ENCODE assay signal across 14 cellular contexts in genomic region chr15:34837246-34838016, GRCh38. TPM values are rescaled to one million over a fixed set of nuclear protein-coding genes. Genes with fewer than 3 reads are reported as not detected.
DNase-seq lines count a peak whose midpoint lies in the region; ATAC-seq, FAIRE-seq and TF ChIP-seq lines count a peak whose summit lies in the region.
"Had no signal": no experiment of that assay in that cellular context is flagged by ENCODE, and none has a peak within 500 bp of the region (broad histone marks: within the 10 kb centered on the region; RNA-seq: fewer than 3 reads in every experiment).

No MANE protein-coding gene starts in this region.

- no peaks in the 10 kb centered on the region for H3K79me2 ChIP-seq in ACC112 (ENCODE audit: control insufficient read depth, insufficient read depth, low read length, unreplicated experiment)

- H2AFZ ChIP-seq in ACC112 (ENCODE audit: low read length, unreplicated experiment): no peak overlapping the region

- no peak overlapping the region for H3K4me3 Mint-ChIP-seq in natural killer cell treated with Interleukin-12 subunit alpha and Interleukin-12 subunit beta and Interleukin-15 and Interleukin-18, amount 100 ng/mL, for 72 hours
- H3K4me3 Mint-ChIP-seq: central memory CD8-positive, alpha-beta T cell had no signal

- no peak for FAIRE-seq in D721Med (lab: Jason Lieb, UNC)
- FAIRE-seq: GM12878 had no signal

- H3K27ac ChIP-seq in ACC112 (ENCODE audit: low read depth, low read length): 0 out of 2 replicates have a peak overlapping the region, but pooled peaks have one; percentile 5
- H3K27ac ChIP-seq in ascending aorta: peak overlapping the region; percentile 36 to 57
- H3K27ac ChIP-seq: BLaER1 treated with 17β-estradiol and CSF1 and Interleukin-3, amounts not matched to agents 10 nM and 100 nM had no signal

- no peaks in the 10 kb centered on the region for H3K9me3 Mint-ChIP-seq in natural killer cell treated with Interleukin-12 subunit alpha and Interleukin-12 subunit beta and Interleukin-15 and Interleukin-18, amount 100 ng/mL, for 72 hours

- no peaks in the 10 kb centered on the region for H3K9me3 ChIP-seq in ascending aorta
- H3K9me3 ChIP-seq: mucosa of descending colon had no signal

- TF ChIP-seq CTCF in HFF-Myc (IDR thresholded peaks at IDR 0.05; ENCODE audit: low read depth, low read length, missing control alignments) (no peak), ascending aorta (IDR thresholded peaks at IDR 0.05) (no peak), D721Med (IDR thresholded peaks at IDR 0.05; ENCODE audit: insufficient read depth, missing control alignments) (no peak)

- H3K36me3 Mint-ChIP-seq in natural killer cell treated with Interleukin-12 subunit alpha and Interleukin-12 subunit beta and Interleukin-15 and Interleukin-18, amount 100 ng/mL, for 72 hours: no peaks in the 10 kb centered on the region

- H3K27me3 ChIP-seq in ACC112 (ENCODE audit: insufficient read depth, low read length): no peaks in the 10 kb centered on the region
- no peaks in the 10 kb centered on the region for H3K27me3 ChIP-seq in ascending aorta
- H3K27me3 ChIP-seq: BLaER1 treated with 17β-estradiol and CSF1 and Interleukin-3, amounts not matched to agents 10 nM and 100 nM had no signal

- H3K36me3 ChIP-seq in ACC112 (ENCODE audit: insufficient read depth, low read length) (peaks cover 6% of the 10 kb centered on the region; the same call in 1 of the 2 replicates), ascending aorta (no peaks in the 10 kb centered on the region)
- H3K36me3 ChIP-seq: BLaER1 treated with 17β-estradiol and CSF1 and Interleukin-3, amounts not matched to agents 10 nM and 100 nM had no signal

- ATAC-seq in HG03135 (IDR thresholded peaks at IDR 0.05; ENCODE audit: unreplicated experiment) (no peak), GM19395 (IDR thresholded peaks at IDR 0.05; ENCODE audit: unreplicated experiment) (no peak)
- ATAC-seq in natural killer cell treated with Interleukin-12 subunit alpha and Interleukin-12 subunit beta and Interleukin-15 and Interleukin-18, amount 100 ng/mL, for 72 hours: no peak
- ATAC-seq: GM12878, mucosa of descending colon had no signal

- intact Hi-C loops in ascending aorta (cut with DNase I): loop anchor here (1.0 kb wide), 1 partner anchor 27 kb away; no protein-coding TSS in a partner anchor

- H3K4me1 ChIP-seq in ACC112 (ENCODE audit: control insufficient read depth, insufficient read depth, low read length, unreplicated experiment) (peaks cover 15% of the 10 kb centered on the region), ascending aorta (peaks cover 4 to 17% of the 10 kb centered on the region in 2 donors)

- DNase-seq in HFF-Myc (ENCODE audit: extremely low read depth, low read depth) (peak; percentile 27), ascending aorta (ENCODE audit: low spot score in 2 of 2) (peak; percentile 44 to 85), iris pigment epithelial cell (ENCODE audit: low read depth) (peak; percentile 83), D721Med (ENCODE audit: insufficient read length, low spot score) (no peak)
- no peak for DNase-seq in natural killer cell treated with Interleukin-12 subunit alpha and Interleukin-12 subunit beta and Interleukin-15 and Interleukin-18, amount 100 ng/mL, for 72 hours (ENCODE audit: low spot score)
- DNase-seq: hippocampal formation, mucosa of descending colon had no signal

- no peak overlapping the region for H3K27ac Mint-ChIP-seq in natural killer cell treated with Interleukin-12 subunit alpha and Interleukin-12 subunit beta and Interleukin-15 and Interleukin-18, amount 100 ng/mL, for 72 hours

- H3K4me1 Mint-ChIP-seq in natural killer cell treated with Interleukin-12 subunit alpha and Interleukin-12 subunit beta and Interleukin-15 and Interleukin-18, amount 100 ng/mL, for 72 hours (ENCODE audit: low read depth in 2 of 2): no peaks in the 10 kb centered on the region
- H3K4me1 Mint-ChIP-seq: central memory CD8-positive, alpha-beta T cell had no signal

- H3K4me3 ChIP-seq in ACC112 (ENCODE audit: low read depth, low read length) (no peak overlapping the region), HFF-Myc (replicated peaks; ENCODE audit: low read depth, low read length) (no peak overlapping the region), ascending aorta (no peak overlapping the region)
- H3K4me3 ChIP-seq: BLaER1 treated with 17β-estradiol and CSF1 and Interleukin-3, amounts not matched to agents 10 nM and 100 nM; GM12878; mucosa of descending colon had no signal

- H3K27me3 Mint-ChIP-seq in natural killer cell treated with Interleukin-12 subunit alpha and Interleukin-12 subunit beta and Interleukin-15 and Interleukin-18, amount 100 ng/mL, for 72 hours: peaks cover 19 to 20% of the 10 kb centered on the region in 2 donors

RNA-seq across cellular contexts. Expression of gene ACTC1, which starts 42.1 kb away (rescaled TPM):
- total RNA-seq in ascending aorta: 30.2 TPM
- not detected for total RNA-seq in natural killer cell treated with Interleukin-12 subunit alpha and Interleukin-12 subunit beta and Interleukin-15 and Interleukin-18, amount 100 ng/mL, for 72 hours
- total RNA-seq: GM12878; T-helper 2 cell treated with Interferon-gamma antibody and Interleukin-4, amounts not matched to agents 100 ng/mL and 5 ng/mL, for 36 hours had no signal

Comparison
In these comparisons a context has a peak if more than half of its experiments do, and no peak if none do; other contexts are left out.
1. DNase-seq: peak in HFF-Myc (single experiment), ascending aorta (2 of 2) and iris pigment epithelial cell (single experiment); none in D721Med (single experiment) and natural killer cell treated with Interleukin-12 subunit alpha and Interleukin-12 subunit beta and Interleukin-15 and Interleukin-18, amount 100 ng/mL, for 72 hours (single experiment).
2. RNA of gene ACTC1, which starts 42.1 kb away (total RNA-seq): 30.2 TPM in ascending aorta (single experiment); not detected in natural killer cell treated with Interleukin-12 subunit alpha and Interleukin-12 subunit beta and Interleukin-15 and Interleukin-18, amount 100 ng/mL, for 72 hours; every median in the first group is over 10 times any median in the second.